In genomic region chr10:122149607-122150505, GRCh38 we compare ENCODE assay signal across 13 cellular contexts.
DNase-seq lines count a peak whose midpoint lies in the region; ATAC-seq, FAIRE-seq and TF ChIP-seq lines count a peak whose summit lies in the region.
"Had no signal": no experiment of that assay in that cellular context is flagged by ENCODE, and none has a peak within 500 bp of the region (broad histone marks: within the 10 kb centered on the region; RNA-seq: fewer than 3 reads in every experiment).

No MANE protein-coding gene starts in this region.

- TF ChIP-seq CTCF in HFFc6 (IDR thresholded peaks at IDR 0.05) (no peak), H1 (IDR thresholded peaks at IDR 0.05; ENCODE audit: control extremely low read depth in 1 of 3, insufficient read depth in 1 of 3, low read depth in 1 of 3, low read length in 3 of 3) (no peak), mucosa of descending colon (IDR thresholded peaks at IDR 0.05) (no peak), PC-9 (conservative IDR thresholded peaks at IDR 0.05) (no peak)

- H3K79me2 ChIP-seq in H1 (ENCODE audit: control insufficient read depth in 1 of 2, insufficient read depth in 2 of 2, low read length in 2 of 2) (no peaks in the 10 kb centered on the region), PC-9 (ENCODE audit: low read depth) (no peaks in the 10 kb centered on the region)

- H3K27ac ChIP-seq in H1 (ENCODE audit: low read depth, low read length) = no peak overlapping the region
- H3K27ac ChIP-seq in stomach smooth muscle (ENCODE audit: low read length) = peak overlapping the region; percentile 85
- peak overlapping the region in 1 of 2 donors; percentile 12 for H3K27ac ChIP-seq in small intestine (ENCODE audit: low read depth in 1 of 2, low read length in 1 of 2)
- no peak overlapping the region for H3K27ac ChIP-seq in PC-9

- POLR2A ChIA-PET in H1 (lab: Charles Lee; ENCODE audit: partially characterized antibody) = interaction anchor here (0.6 to 1.0 kb wide), 3 partner anchors 12 to 32 kb away, joined by 3 read pairs; no protein-coding TSS in a partner anchor
- POLR2A ChIA-PET in PC-9 (lab: Charles Lee; ENCODE audit: unreplicated experiment) = no interaction called here

- H3F3A ChIP-seq in PC-9 (ENCODE audit: insufficient read depth, low read depth) = no peaks in the 10 kb centered on the region

- H4K8ac ChIP-seq in H1 (ENCODE audit: extremely low read depth, insufficient read depth, low read length) = peak overlapping the region; percentile 11; the same call in 1 of the 2 replicates

- H3K27me3 Mint-ChIP-seq in HFFc6 (ENCODE audit: insufficient read depth) = no peaks in the 10 kb centered on the region; the same call in 1 of the 2 replicates

- peaks cover 0 to 5% (median 1%) of the 10 kb centered on the region in 4 experiments; a peak in 3 of 8 replicates for H3K36me3 ChIP-seq in H1 (ENCODE audit: control insufficient read depth in 2 of 4, insufficient read depth in 4 of 4, low read length in 3 of 4)
- no peaks in the 10 kb centered on the region for H3K36me3 ChIP-seq in mucosa of descending colon (ENCODE audit: low read depth)
- H3K36me3 ChIP-seq in stomach smooth muscle (ENCODE audit: control insufficient read depth in 2 of 2, insufficient read depth in 2 of 2, low read length in 2 of 2) = peaks cover 0 to 7% of the 10 kb centered on the region in 2 donors
- peaks cover 0 to 7% of the 10 kb centered on the region in 2 donors for H3K36me3 ChIP-seq in small intestine (ENCODE audit: control insufficient read depth in 2 of 2, insufficient read depth in 2 of 2, low read length in 2 of 2)
- peaks cover 4% of the 10 kb centered on the region; the same call in 1 of the 2 replicates for H3K36me3 ChIP-seq in PC-9 (ENCODE audit: low read depth)

- intact Hi-C loops in mucosa of descending colon (cut with DNase I, micrococcal nuclease) = no loop called here
- intact Hi-C loops in PC-9 (cut with micrococcal nuclease; ENCODE audit: unreplicated experiment) = loop anchor here (10.0 kb wide), 2 partner anchors 115 to 285 kb away; no protein-coding TSS in a partner anchor

- H2AK5ac ChIP-seq in H1 (ENCODE audit: low read depth, low read length) = no peak overlapping the region

- FAIRE-seq in H1 (lab: Jason Lieb, UNC) = no peak
- no peak for FAIRE-seq in small intestine (lab: Jason Lieb, UNC)
- FAIRE-seq: HTR-8/SVneo had no signal

- no peak overlapping the region for H3K56ac ChIP-seq in H1 (replicated peaks; ENCODE audit: insufficient read length, low read depth, low read length)

- H3K9me3 ChIP-seq in H1 (ENCODE audit: insufficient read depth in 2 of 2, low read depth in 1 of 2, low read length in 1 of 2) = peaks cover 0 to 5% of the 10 kb centered on the region in 2 experiments; a peak in 2 of 4 replicates
- no peaks in the 10 kb centered on the region for H3K9me3 ChIP-seq in mucosa of descending colon
- peaks cover 0 to 4% of the 10 kb centered on the region in 2 donors for H3K9me3 ChIP-seq in stomach smooth muscle (ENCODE audit: control insufficient read depth in 2 of 2, low read length in 2 of 2)
- H3K9me3 ChIP-seq in small intestine (ENCODE audit: control insufficient read depth, low read depth) = no peaks in the 10 kb centered on the region
- no peaks in the 10 kb centered on the region for H3K9me3 ChIP-seq in PC-9 (ENCODE audit: insufficient read depth, low read depth)

- H3K18ac ChIP-seq in H1 (ENCODE audit: extremely low read depth, low read length) = no peak overlapping the region

- H3K4ac ChIP-seq in H1 (replicated peaks; ENCODE audit: insufficient read length, low read depth, low read length) = no peak overlapping the region

- H3K36me3 Mint-ChIP-seq in HFFc6 (ENCODE audit: low read depth) = peaks cover 19% of the 10 kb centered on the region

- no peak overlapping the region for H2BK5ac ChIP-seq in H1 (ENCODE audit: low read depth, low read length)

- TF ChIP-seq RAD21 in H1 (IDR thresholded peaks at IDR 0.05 in 1 of 2, conservative IDR thresholded peaks at IDR 0.05 in 1 of 2; ENCODE audit: low read depth in 2 of 2, low read length in 2 of 2) = no peak

- H3K79me1 ChIP-seq in H1 (ENCODE audit: low read depth, low read length) = no peaks in the 10 kb centered on the region

- no peak overlapping the region for H2AFZ ChIP-seq in H1 (ENCODE audit: low read length)
- no peak overlapping the region for H2AFZ ChIP-seq in PC-9

- peak overlapping the region; percentile 88; the same call in 1 of the 2 replicates for H3K27ac Mint-ChIP-seq in HFFc6
- H3K27ac Mint-ChIP-seq: activated T-helper 2 cell treated with anti-CD3 and anti-CD28 coated beads, Interferon-gamma antibody, Interleukin-2, Interleukin-4, amounts not matched to agents 10 μg/mL and 5 μg/mL and 100 μg/mL, durations not matched to agents 14 hours and 24 hours and 36 hours; dendritic cell treated with granulocyte-macrophage colony-stimulating factor and Interleukin-4, amounts not matched to agents 40 ng/mL and 50 ng/mL, for 4 days had no signal

- H4K20me1 ChIP-seq in H1 (replicated peaks in 1 of 2; ENCODE audit: control insufficient read depth in 1 of 2, insufficient read depth in 2 of 2, low read length in 2 of 2) (peaks cover 0 to 7% of the 10 kb centered on the region in 2 experiments), PC-9 (ENCODE audit: insufficient read depth) (no peaks in the 10 kb centered on the region)

- TF ChIP-seq POLR2A in H1 (IDR thresholded peaks at IDR 0.05; ENCODE audit: control extremely low read depth in 1 of 2, low read depth in 2 of 2, low read length in 2 of 2) = no peak

- ATAC-seq in mucosa of descending colon (peak; percentile 25), HG03457 (IDR thresholded peaks at IDR 0.05; ENCODE audit: unreplicated experiment) (no peak)

- H2BK12ac ChIP-seq in H1 (ENCODE audit: low read depth, low read length) = no peak overlapping the region

- no peak overlapping the region for H3K23ac ChIP-seq in H1 (ENCODE audit: insufficient read length)

- H3K27me3 ChIP-seq in H1 (replicated peaks in 1 of 4; ENCODE audit: control insufficient read depth in 3 of 4, extremely low read depth in 1 of 4, insufficient read depth in 3 of 4, low read length in 3 of 4) (no peaks in the 10 kb centered on the region), stomach smooth muscle (ENCODE audit: control insufficient read depth in 1 of 2, insufficient read depth in 2 of 2, low read length in 2 of 2) (no peaks in the 10 kb centered on the region), small intestine (ENCODE audit: control insufficient read depth in 2 of 2, insufficient read depth in 2 of 2, low read length in 2 of 2) (no peaks in the 10 kb centered on the region), PC-9 (ENCODE audit: insufficient read depth, low read depth) (no peaks in the 10 kb centered on the region)

- H3K23me2 ChIP-seq in H1 (ENCODE audit: low read depth, low read length) = no peaks in the 10 kb centered on the region

- WGBS in H1 (ENCODE audit: extremely low coverage in 1 of 2, insufficient coverage in 1 of 2, insufficient read length in 1 of 2, insufficient replicate concordance in 2 of 2, low coverage in 1 of 2, low lambda C conversion rate in 2 of 2, missing lambda C conversion rate in 1 of 2), 2 experiments = 90% methylated on average over 38 of the region's 40 CpGs; no CpG with 5 or more reads in 1 of the 2 experiments
- 70 to 89% (median 82%) methylated on average over 38 to 40 of the region's 40 CpGs for WGBS in small intestine, 3 donors

- H2BK120ac ChIP-seq in H1 (replicated peaks; ENCODE audit: low read depth, low read length) = no peak overlapping the region

- peak overlapping the region; percentile 34; the same call in 1 of the 2 replicates for H3K4me3 Mint-ChIP-seq in HFFc6
- H3K4me3 Mint-ChIP-seq: dendritic cell treated with granulocyte-macrophage colony-stimulating factor and Interleukin-4, amounts not matched to agents 40 ng/mL and 50 ng/mL, for 4 days had no signal

- H3K4me2 ChIP-seq in H1 (ENCODE audit: insufficient read depth in 1 of 2, low read depth in 2 of 2, low read length in 2 of 2) (no peak overlapping the region), PC-9 (no peak overlapping the region)

- DNase-seq in HFFc6 (no peak), H1 (ENCODE audit: low read depth in 1 of 2, low spot score in 2 of 2) (no peak), mucosa of descending colon (no peak), small intestine (no peak), NCI-H345 (lab: John Stamatoyannopoulos, UW) (no peak), PC-9 (no peak)
- DNase-seq: NCI-H1930, nucleus accumbens had no signal

- no TSS peak for BruUV-seq in PC-9 (replicated peaks; lab: Mats Ljungman, UMichigan)

- no peak overlapping the region for H3K14ac ChIP-seq in H1 (ENCODE audit: insufficient read length)

- peaks cover 0 to 21% (median 4%) of the 10 kb centered on the region in 4 experiments; a peak in 6 of 7 replicates for H3K4me1 ChIP-seq in H1 (replicated peaks in 1 of 4; ENCODE audit: control insufficient read depth in 3 of 4, insufficient read depth in 4 of 4, low read length in 3 of 4)
- no peaks in the 10 kb centered on the region for H3K4me1 ChIP-seq in mucosa of descending colon (ENCODE audit: low read depth)
- peaks cover 66% of the 10 kb centered on the region for H3K4me1 ChIP-seq in stomach smooth muscle (ENCODE audit: control insufficient read depth, insufficient read depth, low read length)
- no peaks in the 10 kb centered on the region for H3K4me1 ChIP-seq in small intestine (ENCODE audit: control insufficient read depth in 2 of 2, insufficient read depth in 1 of 2, low read depth in 1 of 2, low read length in 1 of 2)
- no peaks in the 10 kb centered on the region for H3K4me1 ChIP-seq in PC-9 (replicated peaks; ENCODE audit: insufficient read depth)

- TF ChIP-seq EP300 in H1 (IDR thresholded peaks at IDR 0.05; ENCODE audit: borderline replicate concordance in 1 of 2, low read depth in 2 of 2, low read length in 2 of 2) = no peak

- no peak overlapping the region for H4K91ac ChIP-seq in H1 (replicated peaks; ENCODE audit: insufficient read length, low read length)

- CTCF ChIA-PET in H1 (lab: Charles Lee; ENCODE audit: partially characterized antibody) = interaction anchor here (0.7 to 1.4 kb wide), 5 partner anchors 8 to 179 kb away, joined by 3 to 4 read pairs (median 3); no protein-coding TSS in a partner anchor
- CTCF ChIA-PET in PC-9 (lab: Charles Lee) = no interaction called here

- no peak overlapping the region for H3K9ac ChIP-seq in H1 (replicated peaks in 1 of 4; ENCODE audit: extremely low read depth in 1 of 4, low read depth in 3 of 4, low read length in 3 of 4)
- peak overlapping the region; percentile 39 to 42 for H3K9ac ChIP-seq in stomach smooth muscle (ENCODE audit: low read length in 2 of 2)

- H3K4me3 ChIP-seq in H1 (ENCODE audit: extremely low read depth in 1 of 4, insufficient read depth in 2 of 4, low read depth in 3 of 4, low read length in 4 of 4) = no peak overlapping the region
- no peak overlapping the region for H3K4me3 ChIP-seq in mucosa of descending colon
- peak overlapping the region in 1 of 2 donors; percentile 62 for H3K4me3 ChIP-seq in stomach smooth muscle (ENCODE audit: low read length in 2 of 2)
- H3K4me3 ChIP-seq in small intestine (ENCODE audit: low read depth in 1 of 2, low read length in 2 of 2) = no peak overlapping the region
- H3K4me3 ChIP-seq in PC-9 = no peak overlapping the region

- no peak overlapping the region for H2BK20ac ChIP-seq in H1 (ENCODE audit: low read length)

- H3K9me3 Mint-ChIP-seq in HFFc6 = no peaks in the 10 kb centered on the region

- H3K9me2 ChIP-seq in PC-9 (ENCODE audit: insufficient read depth) = no peaks in the 10 kb centered on the region

- no peak overlapping the region for H4K5ac ChIP-seq in H1 (ENCODE audit: insufficient read length, low read depth, low read length)

- no peak overlapping the region for H2BK15ac ChIP-seq in H1 (ENCODE audit: low read length)

- peaks cover 61% of the 10 kb centered on the region for H3K4me1 Mint-ChIP-seq in HFFc6 (ENCODE audit: low read depth)

Comparison
In these comparisons a context has a peak if more than half of its experiments do, and no peak if none do; other contexts are left out.
1. H3K9ac ChIP-seq: peak in stomach smooth muscle (2 of 2); none in H1 (0 of 4).